In genomic region chr15:61028427-61028826, GRCh38 we compare ENCODE assay signal across 10 cellular contexts.
"Had no signal": no experiment of that assay in that cellular context is flagged by ENCODE, and none has a peak within 500 bp of the region (broad histone marks: within the 10 kb centered on the region; RNA-seq: fewer than 3 reads in every experiment).

No MANE protein-coding gene starts in this region.

- H3K4me1 ChIP-seq: HAP-1 had no signal

- ATAC-seq: HCT116, K562 had no signal

- H3K9me3 ChIP-seq: HAP-1 had no signal

- H3K9ac ChIP-seq: GM23248 had no signal

- H3K4me3 ChIP-seq: GM23248, HAP-1, K562 had no signal

- FAIRE-seq: HTR-8/SVneo, K562 had no signal

- DNase-seq: GM23248, GOT3, H7, HFFc6, IMR-90, KG1 had no signal

- H3K27ac ChIP-seq: GM23248 had no signal

- H3K36me3 ChIP-seq: HAP-1 had no signal

- H2AFZ ChIP-seq: GM23248 had no signal
